8 cellular contexts compared by ENCODE assay signal in genomic region chr16:17396762-17397498, GRCh38.
A peak's percentile ranks its signal among the peaks of the same experiment; 100 is the strongest.
DNase-seq lines count a peak whose midpoint lies in the region; ATAC-seq and TF ChIP-seq lines count a peak whose summit lies in the region.

No MANE protein-coding gene starts in this region.

- POLR2A ChIA-PET in CD8-positive, alpha-beta memory T cell (lab: Charles Lee), result interaction anchor here (0.6 to 2.6 kb wide), 5 partner anchors 26 to 122 kb away, joined by 3 to 17 read pairs (median 4); no protein-coding TSS in a partner anchor

- peak overlapping the region; percentile 78 for H3K27ac ChIP-seq in CD8-positive, alpha-beta memory T cell (ENCODE audit: low read depth, low read length)
- no peak overlapping the region for H3K27ac ChIP-seq in WERI-Rb-1

- CTCF ChIA-PET in CD8-positive, alpha-beta memory T cell (lab: Charles Lee), result interaction anchor here (0.9 to 1.2 kb wide), 4 partner anchors 19 to 38 kb away, joined by 3 read pairs; no protein-coding TSS in a partner anchor

- H3K4me1 Mint-ChIP-seq in CD8-positive, alpha-beta memory T cell, result peaks cover 44 to 83% (median 67%) of the 10 kb centered on the region in 3 donors
- H3K4me1 Mint-ChIP-seq in memory B cell, result peaks cover 13% of the 10 kb centered on the region

- peak overlapping the region; percentile 7 to 72 (median 63) for H3K4me3 Mint-ChIP-seq in CD8-positive, alpha-beta memory T cell
- no peak overlapping the region for H3K4me3 Mint-ChIP-seq in memory B cell

- no peaks in the 10 kb centered on the region for H3K27me3 Mint-ChIP-seq in CD8-positive, alpha-beta memory T cell
- H3K27me3 Mint-ChIP-seq in memory B cell, result no peaks in the 10 kb centered on the region

- H3K36me3 ChIP-seq in CD8-positive, alpha-beta memory T cell (ENCODE audit: insufficient read depth, low read length), result no peaks in the 10 kb centered on the region
- no peaks in the 10 kb centered on the region for H3K36me3 ChIP-seq in WERI-Rb-1

- H3K27me3 ChIP-seq in CD8-positive, alpha-beta memory T cell (ENCODE audit: insufficient read depth, low read length, poor library complexity, severe bottlenecking), result no peaks in the 10 kb centered on the region
- H3K27me3 ChIP-seq in WERI-Rb-1 (ENCODE audit: insufficient read depth, low read depth, severe bottlenecking), result no peaks in the 10 kb centered on the region

- H3K27ac Mint-ChIP-seq in CD8-positive, alpha-beta memory T cell, result peak overlapping the region; percentile 87 to 99 (median 97)
- peak overlapping the region; percentile 58 for H3K27ac Mint-ChIP-seq in memory B cell

- DNase-seq in CD8-positive, alpha-beta memory T cell, result peak; percentile 6 to 76 (median 37)
- DNase-seq in NCI-H1694 (lab: John Stamatoyannopoulos, UW), result peak; percentile 42
- peak; percentile 44 for DNase-seq in astrocyte of the spinal cord (ENCODE audit: low read depth, low spot score)
- DNase-seq in memory B cell (ENCODE audit: low spot score in 2 of 2), result no peak
- DNase-seq in NCI-H69 (lab: John Stamatoyannopoulos, UW), result no peak
- DNase-seq in WERI-Rb-1, result no peak

- H3K9me3 ChIP-seq in CD8-positive, alpha-beta memory T cell (ENCODE audit: low read length), result no peaks in the 10 kb centered on the region
- H3K9me3 ChIP-seq in WERI-Rb-1 (ENCODE audit: severe bottlenecking), result no peaks in the 10 kb centered on the region

- no peak overlapping the region for H3K4me3 ChIP-seq in CD8-positive, alpha-beta memory T cell (ENCODE audit: low read length)
- H3K4me3 ChIP-seq in astrocyte of the spinal cord (ENCODE audit: low read depth, low read length) (no peak overlapping the region), WERI-Rb-1 (ENCODE audit: low read depth, low read length) (no peak overlapping the region)

- ATAC-seq in memory B cell (ENCODE audit: low read depth), result no peak
- ATAC-seq in GM18498 (IDR thresholded peaks at IDR 0.05; ENCODE audit: unreplicated experiment), result no peak
- no peak for ATAC-seq in HG03139 (IDR thresholded peaks at IDR 0.05; ENCODE audit: unreplicated experiment)

- peaks cover 30% of the 10 kb centered on the region for H3K4me1 ChIP-seq in CD8-positive, alpha-beta memory T cell (ENCODE audit: insufficient read depth, low read length)

- no peak for TF ChIP-seq CTCF in astrocyte of the spinal cord (IDR thresholded peaks at IDR 0.05; ENCODE audit: low read depth, low read length)
- TF ChIP-seq CTCF in WERI-Rb-1 (IDR thresholded peaks at IDR 0.05; ENCODE audit: low read depth, low read length), result no peak

- H3K9me3 Mint-ChIP-seq in CD8-positive, alpha-beta memory T cell, result peaks cover 3 to 12% (median 4%) of the 10 kb centered on the region in 5 donors
- H3K9me3 Mint-ChIP-seq in memory B cell, result no peaks in the 10 kb centered on the region

- in situ Hi-C loops in astrocyte of the spinal cord (cut with HindIII; ENCODE audit: low sequenced_read_pairs), result no loop called here

- H3K36me3 Mint-ChIP-seq in CD8-positive, alpha-beta memory T cell, result peaks cover 0 to 12% (median 12%) of the 10 kb centered on the region in 3 donors
- peaks cover 7% of the 10 kb centered on the region for H3K36me3 Mint-ChIP-seq in memory B cell

Comparison
In these comparisons a context has a peak if more than half of its experiments do, and no peak if none do; other contexts are left out.
1. DNase-seq: peak in CD8-positive, alpha-beta memory T cell (5 of 5), NCI-H1694 (single experiment) and astrocyte of the spinal cord (single experiment); none in memory B cell (0 of 2), NCI-H69 (single experiment) and WERI-Rb-1 (single experiment).